ENCODE assay signal across 8 cellular contexts in genomic region chr1:112783059-112783458, GRCh38.
"Had no signal": no experiment of that assay in that cellular context is flagged by ENCODE, and none has a peak within 500 bp of the region (broad histone marks: within the 10 kb centered on the region; RNA-seq: fewer than 3 reads in every experiment).

No MANE protein-coding gene starts in this region.

- H3K36me3 Mint-ChIP-seq: IgD-negative memory B cell had no signal

- H3K9ac ChIP-seq: KMS-11 had no signal

- H3K4me1 Mint-ChIP-seq: IgD-negative memory B cell had no signal

- DNase-seq: IMR-90, KBM-7, KG1 had no signal

- H3K27ac ChIP-seq: HL-60, KMS-11 had no signal

- H3K4me3 Mint-ChIP-seq: IgD-negative memory B cell had no signal

- H3K9me3 Mint-ChIP-seq: IgD-negative memory B cell had no signal

- H3K4me2 ChIP-seq: KMS-11 had no signal

- ATAC-seq: HepG2 had no signal

- H3K27ac Mint-ChIP-seq: IgD-negative memory B cell had no signal

- FAIRE-seq: HepG2, HTR-8/SVneo had no signal

- H3K27me3 Mint-ChIP-seq: IgD-negative memory B cell had no signal
